ENCODE assay signal across 1 cellular context in genomic region chr6:26006940-26007305, GRCh38.
TF ChIP-seq lines count a peak whose summit lies in the region.

No MANE protein-coding gene starts in this region.

TF ChIP-seq in K562, 482 proteins besides CTCF, POLR2A, EP300 and RAD21:
- TF ChIP-seq ZNF263 (CRISPR knock-in tag; IDR thresholded peaks at IDR 0.05; ENCODE audit: borderline replicate concordance) = peak; percentile 70; the same call in 1 of the 2 replicates
